In genomic region chr11:32635819-32636218, GRCh38 we compare ENCODE assay signal across 27 cellular contexts.
"Had no signal": no experiment of that assay in that cellular context is flagged by ENCODE, and none has a peak within 500 bp of the region (broad histone marks: within the 10 kb centered on the region; RNA-seq: fewer than 3 reads in every experiment).

No MANE protein-coding gene starts in this region.

- H3K36me3 ChIP-seq: colonic mucosa, esophagus squamous epithelium, gastroesophageal sphincter, heart right ventricle, left lung, lower lobe of right lung had no signal

- ATAC-seq: effector memory CD8-positive, alpha-beta T cell; esophagus mucosa; gastroesophageal sphincter; heart right ventricle; left cardiac atrium; left lung; left ventricle myocardium superior; lower lobe of right lung; mucosa of descending colon; naive thymus-derived CD8-positive, alpha-beta T cell had no signal

- DNase-seq: colonic mucosa; cortex of kidney; effector CD8-positive, alpha-beta T cell; effector memory CD8-positive, alpha-beta T cell; endodermal cell; erythroblast; esophagus squamous epithelium; foreskin fibroblast; foreskin melanocyte; glutamatergic neuron; head of caudate nucleus; heart right ventricle; hippocampal formation; left cardiac atrium; left lung; left ventricle myocardium superior; lower lobe of right lung; mesenchymal stem cell; mucosa of descending colon; naive B cell; naive thymus-derived CD8-positive, alpha-beta T cell had no signal

- H3K9me3 ChIP-seq: colonic mucosa, esophagus squamous epithelium, gastroesophageal sphincter, left lung, lower lobe of right lung, mucosa of descending colon had no signal

- H3K4me1 ChIP-seq: colonic mucosa, esophagus squamous epithelium, gastroesophageal sphincter, heart right ventricle, left lung, lower lobe of right lung had no signal

- H3K4me3 ChIP-seq: colonic mucosa, esophagus squamous epithelium, gastroesophageal sphincter, heart right ventricle, left lung, lower lobe of right lung, mucosa of descending colon had no signal

- FAIRE-seq: endometrium, islet of Langerhans, keratinocyte had no signal

- H3K27me3 ChIP-seq: colonic mucosa, esophagus squamous epithelium, left lung had no signal

- H3K27ac ChIP-seq: colonic mucosa, epithelial cell of prostate, esophagus squamous epithelium, gastroesophageal sphincter, heart right ventricle, left lung, lower lobe of right lung had no signal
